ENCODE assay signal across 9 cellular contexts in the genomic region with DNA sequence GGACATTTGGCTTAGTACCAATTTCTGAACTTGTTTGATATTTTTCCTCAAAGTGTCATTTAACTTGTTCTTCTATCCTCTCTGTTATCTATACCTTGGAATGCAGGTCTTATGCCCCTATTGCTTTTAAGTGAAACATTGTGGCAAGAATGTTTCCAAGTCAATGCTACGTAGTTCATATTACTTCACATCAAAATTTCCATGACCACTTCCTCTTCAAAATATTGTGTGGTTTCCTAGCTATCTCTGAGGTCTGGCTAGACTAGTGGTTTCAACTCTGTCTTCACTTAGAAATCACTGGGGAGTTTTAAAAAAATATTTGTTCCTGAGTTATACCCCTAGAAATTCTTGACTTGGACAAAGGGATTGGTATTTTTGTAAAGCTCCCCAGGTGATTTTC. TPM values are rescaled to one million over a fixed set of nuclear protein-coding genes. Genes with fewer than 3 reads are reported as not detected.
DNase-seq lines count a peak whose midpoint lies in the region; ATAC-seq, FAIRE-seq and TF ChIP-seq lines count a peak whose summit lies in the region.
"Had no signal": no experiment of that assay in that cellular context is flagged by ENCODE, and none has a peak within 500 bp of the region (broad histone marks: within the 10 kb centered on the region; RNA-seq: fewer than 3 reads in every experiment).

No MANE protein-coding gene starts in this region.

- DNase-seq in KBM-7: peak; percentile 73
- no peak for DNase-seq in activated naive CD4-positive, alpha-beta T cell treated with anti-CD3 and anti-CD28 coated beads, Interleukin-2, amount 50 U/mL, for 72 hours (ENCODE audit: low spot score in 2 of 2)
- DNase-seq in HFFc6: no peak
- no peak for DNase-seq in GM12892 (ENCODE audit: insufficient read length)
- DNase-seq in glutamatergic neuron: no peak

- H3K27ac ChIP-seq in skin epidermis: peak overlapping the region in 16 of 21 experiments; percentile 5 to 77 (median 66)
- H3K27ac ChIP-seq: SJSA1 had no signal

- no peak for FAIRE-seq in GM12892 (lab: Jason Lieb, UNC)

- no peaks in the 10 kb centered on the region for H3K4me1 Mint-ChIP-seq in HFFc6 (ENCODE audit: low read depth)
- no peaks in the 10 kb centered on the region for H3K4me1 Mint-ChIP-seq in glutamatergic neuron (ENCODE audit: low read depth, unreplicated experiment)

- H3K4me3 Mint-ChIP-seq in HFFc6: no peak overlapping the region
- no peak overlapping the region for H3K4me3 Mint-ChIP-seq in glutamatergic neuron (ENCODE audit: unreplicated experiment)

- no peak for TF ChIP-seq POLR2A in GM12892 (IDR thresholded peaks at IDR 0.05; ENCODE audit: low read depth, low read length)

- no peak overlapping the region for H3K4me3 ChIP-seq in skin epidermis
- H3K4me3 ChIP-seq: SJSA1 had no signal

- H3K36me3 Mint-ChIP-seq in activated naive CD4-positive, alpha-beta T cell treated with anti-CD3 and anti-CD28 coated beads, Interleukin-2, amount 50 U/mL, for 72 hours: peaks cover 24 to 40% of the 10 kb centered on the region in 2 donors
- H3K36me3 Mint-ChIP-seq in HFFc6 (ENCODE audit: low read depth) (no peaks in the 10 kb centered on the region), glutamatergic neuron (ENCODE audit: unreplicated experiment) (peaks cover 5% of the 10 kb centered on the region)

- no peaks in the 10 kb centered on the region for H3K27me3 Mint-ChIP-seq in HFFc6 (ENCODE audit: insufficient read depth)
- H3K27me3 Mint-ChIP-seq in glutamatergic neuron (ENCODE audit: unreplicated experiment): peaks cover 2% of the 10 kb centered on the region

- peaks cover 22 to 25% of the 10 kb centered on the region in 2 donors for H3K9me3 Mint-ChIP-seq in activated naive CD4-positive, alpha-beta T cell treated with anti-CD3 and anti-CD28 coated beads, Interleukin-2, amount 50 U/mL, for 72 hours
- H3K9me3 Mint-ChIP-seq in HFFc6 (peaks cover 14% of the 10 kb centered on the region; the same call in 1 of the 2 replicates), glutamatergic neuron (ENCODE audit: unreplicated experiment) (no peaks in the 10 kb centered on the region)

- peak; percentile 74 for ATAC-seq in GM19351 (IDR thresholded peaks at IDR 0.05; ENCODE audit: unreplicated experiment)
- peak; percentile 75 to 79 for ATAC-seq in activated naive CD4-positive, alpha-beta T cell treated with anti-CD3 and anti-CD28 coated beads, Interleukin-2, amount 50 U/mL, for 72 hours

- in situ Hi-C loops in KBM-7 (cut with MboI; ENCODE audit: low pct_unique_long_range_greater_than_20kb, low sequenced_read_pairs): no loop called here

- peak overlapping the region; percentile 78 to 79 for H3K27ac Mint-ChIP-seq in activated naive CD4-positive, alpha-beta T cell treated with anti-CD3 and anti-CD28 coated beads, Interleukin-2, amount 50 U/mL, for 72 hours
- no peak overlapping the region for H3K27ac Mint-ChIP-seq in HFFc6
- H3K27ac Mint-ChIP-seq in glutamatergic neuron (ENCODE audit: unreplicated experiment): no peak overlapping the region

- TF ChIP-seq CTCF in HFFc6 (IDR thresholded peaks at IDR 0.05) (no peak), glutamatergic neuron (IDR thresholded peaks at IDR 0.05; ENCODE audit: partially characterized antibody, unreplicated experiment) (no peak)

RNA-seq across cellular contexts. Expression of a gene that starts 20.2 kb away (rescaled TPM):
- total RNA-seq in activated naive CD4-positive, alpha-beta T cell treated with anti-CD3 and anti-CD28 coated beads, Interleukin-2, amount 50 U/mL, for 72 hours: 10 to 100 TPM in 1 of 2 donors, 1 to 10 TPM in 1; 2.7 to 10.8 TPM
- not detected for total RNA-seq in HFFc6 (2021; fragmentation: NEBNext Ultra II Directional; extraction: Animal tissue kit (Norgen Biotek cat#: 25700))
- not detected for polyA plus RNA-seq in GM12892 (2012; ENCODE audit: missing spikeins)
- total RNA-seq in glutamatergic neuron (ENCODE audit: unreplicated experiment): 108 TPM
- total RNA-seq: HT1080, SJSA1 had no signal

Comparison
In these comparisons a context has a peak if more than half of its experiments do, and no peak if none do; other contexts are left out.
1. H3K27ac Mint-ChIP-seq: peak in activated naive CD4-positive, alpha-beta T cell treated with anti-CD3 and anti-CD28 coated beads, Interleukin-2, amount 50 U/mL, for 72 hours (2 of 2); none in HFFc6 (single experiment) and glutamatergic neuron (single experiment).